Comparison of ENCODE assay signal across 1 cellular context in the genomic region with DNA sequence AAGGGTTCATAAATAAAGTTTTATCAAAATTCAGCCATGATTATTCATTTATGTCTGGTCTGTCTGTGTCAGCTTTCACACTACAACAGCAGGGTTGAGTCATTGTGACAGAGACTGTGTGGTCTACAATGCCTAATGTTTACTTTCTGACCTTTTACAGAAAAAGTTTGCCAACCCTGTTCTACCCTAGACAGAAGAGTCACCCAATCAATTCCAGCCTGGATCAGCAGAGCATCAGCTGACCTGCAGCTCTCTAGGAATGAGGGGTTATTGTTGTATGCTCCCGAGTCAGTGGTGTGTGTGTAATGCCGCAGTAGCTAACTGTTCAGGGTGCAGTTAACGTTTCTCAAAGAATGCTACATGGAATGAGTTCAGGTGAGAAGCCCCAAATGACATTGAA.
TF ChIP-seq lines count a peak whose summit lies in the region.

No MANE protein-coding gene starts in this region.

TF ChIP-seq in HepG2, 621 proteins besides CTCF, POLR2A, EP300 and RAD21 (continued from another document):
- TF ChIP-seq SOX5 (CRISPR knock-in tag; IDR thresholded peaks at IDR 0.05; ENCODE audit: borderline replicate concordance) (peak; percentile 25; the same call in 1 of the 2 replicates), ZNF550 (CRISPR knock-in tag; IDR thresholded peaks at IDR 0.05; ENCODE audit: borderline replicate concordance) (no peak), FOSL2 (CRISPR knock-in tag; IDR thresholded peaks at IDR 0.05) (peak; percentile 63), RFX1 (IDR thresholded peaks at IDR 0.05) (no peak), SOX13 (IDR thresholded peaks at IDR 0.05) (no peak; the same call in 1 of the 2 replicates), SOX13 (CRISPR knock-in tag; conservative IDR thresholded peaks at IDR 0.05 in 1 of 2, IDR thresholded peaks at IDR 0.05 in 1 of 2) (peak in 1 of 2 experiments; percentile 27; a peak in 1 of 4 replicates), ZMYM4 (CRISPR knock-in tag; IDR thresholded peaks at IDR 0.05) (no peak), ZBTB3 (CRISPR knock-in tag; IDR thresholded peaks at IDR 0.05; ENCODE audit: borderline replicate concordance, low read depth) (no peak), ZNF282 (IDR thresholded peaks at IDR 0.05; ENCODE audit: partially characterized antibody) (no peak), CBX1 (IDR thresholded peaks at IDR 0.05; ENCODE audit: low read depth) (no peak), SKI (IDR thresholded peaks at IDR 0.05; ENCODE audit: partially characterized antibody) (peak; percentile 17), ZBTB38 (CRISPR knock-in tag; IDR thresholded peaks at IDR 0.05) (no peak), ZNF546 (CRISPR knock-in tag; conservative IDR thresholded peaks at IDR 0.05) (no peak), SETDB1 (CRISPR knock-in tag; IDR thresholded peaks at IDR 0.05; ENCODE audit: borderline replicate concordance) (no peak), NCOR1 (IDR thresholded peaks at IDR 0.05; ENCODE audit: borderline replicate concordance, low read length) (peak; percentile 22; the same call in 1 of the 2 replicates), ZBTB7A (CRISPR knock-in tag; IDR thresholded peaks at IDR 0.05) (no peak), ZNF841 (CRISPR knock-in tag; IDR thresholded peaks at IDR 0.05; ENCODE audit: borderline replicate concordance) (no peak), ZKSCAN1 (IDR thresholded peaks at IDR 0.05; ENCODE audit: low read length) (no peak), RXRA (CRISPR knock-in tag; IDR thresholded peaks at IDR 0.05) (peak; percentile 40; the same call in 1 of the 2 replicates), SAP130 (CRISPR knock-in tag; IDR thresholded peaks at IDR 0.05; ENCODE audit: low read depth) (0 out of 2 replicates have a peak, but pooled peaks have one; percentile 11), MIER2 (CRISPR knock-in tag; IDR thresholded peaks at IDR 0.05) (peak; percentile 78; the same call in 1 of the 2 replicates), ZNF12 (CRISPR knock-in tag; IDR thresholded peaks at IDR 0.05) (0 out of 2 replicates have a peak, but pooled peaks have one; percentile 46), SP5 (CRISPR knock-in tag; IDR thresholded peaks at IDR 0.05; ENCODE audit: borderline replicate concordance, low read depth) (no peak)
- TF ChIP-seq, protein P1, sequence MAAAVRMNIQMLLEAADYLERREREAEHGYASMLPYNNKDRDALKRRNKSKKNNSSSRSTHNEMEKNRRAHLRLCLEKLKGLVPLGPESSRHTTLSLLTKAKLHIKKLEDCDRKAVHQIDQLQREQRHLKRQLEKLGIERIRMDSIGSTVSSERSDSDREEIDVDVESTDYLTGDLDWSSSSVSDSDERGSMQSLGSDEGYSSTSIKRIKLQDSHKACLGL (CRISPR knock-in tag; IDR thresholded peaks at IDR 0.05) = no peak
- TF ChIP-seq, protein P2, sequence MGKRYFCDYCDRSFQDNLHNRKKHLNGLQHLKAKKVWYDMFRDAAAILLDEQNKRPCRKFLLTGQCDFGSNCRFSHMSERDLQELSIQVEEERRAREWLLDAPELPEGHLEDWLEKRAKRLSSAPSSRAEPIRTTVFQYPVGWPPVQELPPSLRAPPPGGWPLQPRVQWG (CRISPR knock-in tag; IDR thresholded peaks at IDR 0.05; ENCODE audit: borderline replicate concordance, low read depth) = no peak
- TF ChIP-seq, protein P3, sequence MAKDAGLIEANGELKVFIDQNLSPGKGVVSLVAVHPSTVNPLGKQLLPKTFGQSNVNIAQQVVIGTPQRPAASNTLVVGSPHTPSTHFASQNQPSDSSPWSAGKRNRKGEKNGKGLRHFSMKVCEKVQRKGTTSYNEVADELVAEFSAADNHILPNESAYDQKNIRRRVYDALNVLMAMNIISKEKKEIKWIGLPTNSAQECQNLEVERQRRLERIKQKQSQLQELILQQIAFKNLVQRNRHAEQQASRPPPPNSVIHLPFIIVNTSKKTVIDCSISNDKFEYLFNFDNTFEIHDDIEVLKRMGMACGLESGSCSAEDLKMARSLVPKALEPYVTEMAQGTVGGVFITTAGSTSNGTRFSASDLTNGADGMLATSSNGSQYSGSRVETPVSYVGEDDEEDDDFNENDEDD (CRISPR knock-in tag; IDR thresholded peaks at IDR 0.05; ENCODE audit: borderline replicate concordance) = no peak
